Comparison of ENCODE assay signal across 8 cellular contexts in the genomic region with DNA sequence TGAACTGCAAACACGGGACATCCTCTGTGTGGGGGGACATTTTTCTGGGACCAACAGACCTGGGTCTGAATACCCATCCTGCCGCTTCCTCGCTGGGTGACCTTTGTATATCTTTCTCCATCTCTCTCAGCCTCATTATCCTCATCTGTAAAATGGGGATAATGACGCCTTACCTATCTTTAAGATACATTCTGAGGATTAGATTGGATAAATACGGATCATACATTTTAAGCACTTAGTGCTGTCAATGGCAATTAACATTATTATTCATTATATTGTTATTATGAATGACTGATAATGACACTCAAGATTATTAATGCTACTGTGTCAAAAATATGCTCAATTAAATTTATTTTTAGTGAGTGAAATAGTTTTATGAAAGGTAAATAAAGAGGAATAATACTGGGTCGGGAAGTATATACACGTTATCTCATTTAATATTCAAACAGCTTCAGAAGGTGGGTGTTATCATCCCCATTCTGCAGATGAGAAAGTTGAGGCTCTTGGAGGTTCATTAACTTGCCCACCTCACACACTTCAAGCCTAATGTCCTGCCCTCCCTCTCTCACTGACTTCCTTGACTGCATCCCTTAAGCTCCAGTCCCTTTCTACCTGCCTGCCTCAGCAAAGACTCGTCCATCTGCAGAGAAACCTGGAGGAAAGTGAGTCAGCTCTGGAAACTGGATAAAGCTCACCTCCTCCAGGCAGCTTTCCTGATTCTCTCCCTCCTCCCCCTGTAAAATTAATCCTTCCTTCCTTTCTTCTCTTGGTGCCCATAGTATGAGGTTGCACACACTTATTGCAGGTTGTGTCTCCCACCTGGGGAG.
DNase-seq lines count a peak whose midpoint lies in the region; ATAC-seq and TF ChIP-seq lines count a peak whose summit lies in the region.

No MANE protein-coding gene starts in this region.

- peaks cover 42% of the 10 kb centered on the region for H3F3A ChIP-seq in SK-N-SH (replicated peaks; ENCODE audit: insufficient read depth)

- H4K20me1 ChIP-seq in SK-N-SH (ENCODE audit: insufficient read depth) = no peaks in the 10 kb centered on the region

- no peak for ATAC-seq in SK-N-SH treated with all-trans-retinoic acid at 6 μM for 48 hours
- no peak for ATAC-seq in GM18870 (IDR thresholded peaks at IDR 0.05; ENCODE audit: unreplicated experiment)

- no peak for TF ChIP-seq CTCF in SK-N-SH (IDR thresholded peaks at IDR 0.05)
- no peak for TF ChIP-seq CTCF in kidney epithelial cell (IDR thresholded peaks at IDR 0.05; ENCODE audit: insufficient read depth, low read length, poor library complexity, severe bottlenecking)
- TF ChIP-seq CTCF in suprapubic skin (IDR thresholded peaks at IDR 0.05) = no peak

- H3K36me3 ChIP-seq in SK-N-SH (replicated peaks in 1 of 2; ENCODE audit: control insufficient read depth in 1 of 2, insufficient read depth in 2 of 2, low read length in 1 of 2) (no peaks in the 10 kb centered on the region), kidney epithelial cell (ENCODE audit: control insufficient read depth, insufficient read depth, low read length) (no peaks in the 10 kb centered on the region), suprapubic skin (no peaks in the 10 kb centered on the region)

- H3K27me3 ChIP-seq in SK-N-SH (ENCODE audit: insufficient read depth) (no peaks in the 10 kb centered on the region), kidney epithelial cell (ENCODE audit: control insufficient read depth, insufficient read depth, low read length) (no peaks in the 10 kb centered on the region), suprapubic skin (no peaks in the 10 kb centered on the region)

- H3K9ac ChIP-seq in SK-N-SH = peak overlapping the region; percentile 88

- TF ChIP-seq EP300 in SK-N-SH (IDR thresholded peaks at IDR 0.05; ENCODE audit: borderline replicate concordance in 1 of 2, low read depth in 1 of 2, low read length in 1 of 2) = no peak
- TF ChIP-seq EP300 in suprapubic skin (IDR thresholded peaks at IDR 0.05) = no peak

- WGBS in SK-N-SH (ENCODE audit: low lambda C conversion rate) = 83% methylated on average over 8 of the region's 8 CpGs
- WGBS in adipose tissue, 3 donors = 48 to 70% (median 60%) methylated on average over 8 of the region's 8 CpGs
- 69% methylated on average over 8 of the region's 8 CpGs for WGBS in suprapubic skin

- peak overlapping the region; percentile 56 to 67 for H3K4me3 ChIP-seq in SK-N-SH (ENCODE audit: low read depth in 2 of 2, low read length in 1 of 2)
- peak overlapping the region; percentile 39 for H3K4me3 ChIP-seq in kidney epithelial cell (ENCODE audit: low read depth, low read length)
- H3K4me3 ChIP-seq in suprapubic skin = peak overlapping the region; percentile 49

- no peaks in the 10 kb centered on the region for H3K9me2 ChIP-seq in SK-N-SH

- no peaks in the 10 kb centered on the region for H3K79me2 ChIP-seq in SK-N-SH (ENCODE audit: insufficient read depth)

- no peaks in the 10 kb centered on the region for H3K9me3 ChIP-seq in SK-N-SH
- no peaks in the 10 kb centered on the region for H3K9me3 ChIP-seq in suprapubic skin

- no peak for TF ChIP-seq POLR2A in suprapubic skin (IDR thresholded peaks at IDR 0.05)

- peak overlapping the region; percentile 80 for H2AFZ ChIP-seq in SK-N-SH (ENCODE audit: low read depth)

- CTCF ChIA-PET in SK-N-SH (lab: Yijun Ruan, JAX) = no interaction called here

- H3K27ac ChIP-seq in SK-N-SH (ENCODE audit: low read depth in 2 of 2, low read length in 1 of 2) (peak overlapping the region; percentile 80 to 93), adipose tissue (ENCODE audit: low read depth, low read length) (peak overlapping the region; percentile 86), suprapubic skin (peak overlapping the region; percentile 90)

- POLR2A ChIA-PET in SK-N-SH (lab: Yijun Ruan, JAX) = no interaction called here

- H3K4me2 ChIP-seq in SK-N-SH = peak overlapping the region; percentile 82

- no peak for TF ChIP-seq RAD21 in SK-N-SH (IDR thresholded peaks at IDR 0.05; ENCODE audit: low read length)

- no peak for DNase-seq in SK-N-SH
- DNase-seq in kidney epithelial cell (ENCODE audit: low read depth) = no peak
- no peak for DNase-seq in suprapubic skin (ENCODE audit: low spot score in 2 of 2)
- DNase-seq in stimulated activated CD4-positive, alpha-beta T cell treated with anti-CD3 and anti-CD28 coated beads, Interleukin-2, amount 100 ng/mL, for 48 hours = no peak
- DNase-seq in cerebellar cortex (ENCODE audit: low spot score) = no peak

- H3K4me1 ChIP-seq in SK-N-SH (ENCODE audit: control insufficient read depth in 1 of 2, insufficient read depth in 2 of 2, low read depth in 1 of 2, low read length in 1 of 2) (peaks cover 8 to 23% of the 10 kb centered on the region in 2 experiments; a peak in 3 of 4 replicates), suprapubic skin (peaks cover 15% of the 10 kb centered on the region)

TF ChIP-seq in SK-N-SH, 30 proteins besides CTCF, POLR2A, EP300 and RAD21 (continues in another document):
- TF ChIP-seq YY1 (IDR thresholded peaks at IDR 0.05; ENCODE audit: low read depth) = no peak
- TF ChIP-seq MXI1 (IDR thresholded peaks at IDR 0.05; ENCODE audit: low read depth, low read length) = no peak
- TF ChIP-seq EZH2phosphoT487 (IDR thresholded peaks at IDR 0.05; ENCODE audit: borderline replicate concordance, low read depth) = no peak
- TF ChIP-seq CHD2 (IDR thresholded peaks at IDR 0.05; ENCODE audit: low read length, partially characterized antibody) = no peak
- no peak for TF ChIP-seq FOXJ3 (CRISPR knock-in tag; IDR thresholded peaks at IDR 0.05)
- no peak for TF ChIP-seq TAF1 (IDR thresholded peaks at IDR 0.05; ENCODE audit: borderline replicate concordance, low read depth, low read length)
- TF ChIP-seq JUND (IDR thresholded peaks at IDR 0.05) = no peak
- TF ChIP-seq GABPA (IDR thresholded peaks at IDR 0.05; ENCODE audit: low read depth) = no peak
- TF ChIP-seq, protein P1, sequence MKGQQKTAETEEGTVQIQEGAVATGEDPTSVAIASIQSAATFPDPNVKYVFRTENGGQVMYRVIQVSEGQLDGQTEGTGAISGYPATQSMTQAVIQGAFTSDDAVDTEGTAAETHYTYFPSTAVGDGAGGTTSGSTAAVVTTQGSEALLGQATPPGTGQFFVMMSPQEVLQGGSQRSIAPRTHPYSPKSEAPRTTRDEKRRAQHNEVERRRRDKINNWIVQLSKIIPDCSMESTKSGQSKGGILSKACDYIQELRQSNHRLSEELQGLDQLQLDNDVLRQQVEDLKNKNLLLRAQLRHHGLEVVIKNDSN (IDR thresholded peaks at IDR 0.05; ENCODE audit: borderline replicate concordance, low read depth) = no peak
- TF ChIP-seq NRF1 (IDR thresholded peaks at IDR 0.05; ENCODE audit: low read depth, low read length) = no peak
- TF ChIP-seq NFIC (IDR thresholded peaks at IDR 0.05; ENCODE audit: borderline replicate concordance) = no peak
- TF ChIP-seq GATA2 (CRISPR knock-in tag; IDR thresholded peaks at IDR 0.05) = no peak
- TF ChIP-seq, protein P2, sequence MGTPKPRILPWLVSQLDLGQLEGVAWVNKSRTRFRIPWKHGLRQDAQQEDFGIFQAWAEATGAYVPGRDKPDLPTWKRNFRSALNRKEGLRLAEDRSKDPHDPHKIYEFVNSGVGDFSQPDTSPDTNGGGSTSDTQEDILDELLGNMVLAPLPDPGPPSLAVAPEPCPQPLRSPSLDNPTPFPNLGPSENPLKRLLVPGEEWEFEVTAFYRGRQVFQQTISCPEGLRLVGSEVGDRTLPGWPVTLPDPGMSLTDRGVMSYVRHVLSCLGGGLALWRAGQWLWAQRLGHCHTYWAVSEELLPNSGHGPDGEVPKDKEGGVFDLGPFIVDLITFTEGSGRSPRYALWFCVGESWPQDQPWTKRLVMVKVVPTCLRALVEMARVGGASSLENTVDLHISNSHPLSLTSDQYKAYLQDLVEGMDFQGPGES (IDR thresholded peaks at IDR 0.05; ENCODE audit: low read depth, low read length) = no peak
- TF ChIP-seq SIN3A (IDR thresholded peaks at IDR 0.05; ENCODE audit: borderline replicate concordance, low read depth, low read length) = no peak

TF ChIP-seq in SK-N-SH treated with all-trans-retinoic acid at 6 μM for 48 hours, 23 proteins besides CTCF, POLR2A, EP300 and RAD21:
- TF ChIP-seq OSR1 (CRISPR knock-in tag; IDR thresholded peaks at IDR 0.05) (no peak), GLIS3 (CRISPR knock-in tag; IDR thresholded peaks at IDR 0.05) (no peak), ZNF8 (CRISPR knock-in tag; IDR thresholded peaks at IDR 0.05) (no peak), BACH2 (CRISPR knock-in tag; IDR thresholded peaks at IDR 0.05; ENCODE audit: borderline replicate concordance) (no peak)
